In genomic region chr9:137129456-137130175, GRCh38 we compare ENCODE assay signal across 8 cellular contexts. TPM values are rescaled to one million over a fixed set of nuclear protein-coding genes. Genes with fewer than 3 reads are reported as not detected.
DNase-seq lines count a peak whose midpoint lies in the region; ATAC-seq and TF ChIP-seq lines count a peak whose summit lies in the region.

No MANE protein-coding gene starts in this region.

- H3K4me3 ChIP-seq in GM12875 (ENCODE audit: low read depth, low read length) (peak overlapping the region; percentile 85), upper lobe of right lung (peak overlapping the region; percentile 77)

- H3K9me3 Mint-ChIP-seq in progenitor cell of endocrine pancreas (ENCODE audit: low read depth) = no peaks in the 10 kb centered on the region

- TF ChIP-seq CTCF in GM12875 (IDR thresholded peaks at IDR 0.05; ENCODE audit: borderline replicate concordance, insufficient read depth, low read depth, low read length) = no peak
- no peak for TF ChIP-seq CTCF in progenitor cell of endocrine pancreas (IDR thresholded peaks at IDR 0.05; ENCODE audit: unreplicated experiment)
- no peak for TF ChIP-seq CTCF in upper lobe of right lung (IDR thresholded peaks at IDR 0.05)

- H3K27me3 Mint-ChIP-seq in progenitor cell of endocrine pancreas = peaks cover 12% of the 10 kb centered on the region

- no peaks in the 10 kb centered on the region for H3K36me3 Mint-ChIP-seq in progenitor cell of endocrine pancreas (ENCODE audit: insufficient read depth)

- H3K4me3 Mint-ChIP-seq in progenitor cell of endocrine pancreas (ENCODE audit: low read depth) = peak overlapping the region; percentile 87

- peaks cover 24% of the 10 kb centered on the region for H3K4me1 Mint-ChIP-seq in progenitor cell of endocrine pancreas (ENCODE audit: low read depth)

- no peaks in the 10 kb centered on the region for H3K9me3 ChIP-seq in upper lobe of right lung

- no peaks in the 10 kb centered on the region for H3K36me3 ChIP-seq in upper lobe of right lung

- intact Hi-C loops in left ventricle myocardium superior (cut with micrococcal nuclease) = loop anchor here (10.0 kb wide), 1 partner anchor 105 kb away; the partner anchor contains the start of gene SLC34A3
- intact Hi-C loops in upper lobe of right lung (cut with DNase I) = no loop called here

- H3K27ac Mint-ChIP-seq in progenitor cell of endocrine pancreas = no peak overlapping the region

- H3K27ac ChIP-seq in upper lobe of right lung = peak overlapping the region; percentile 85

- DNase-seq in NCI-H1436 treated with DMSO at 0.1 percent for 48 hours (lab: John Stamatoyannopoulos, UW) (peak; percentile 57), T-helper 1 cell (peak; percentile 76 to 94 (median 83)), amygdala (lab: John Stamatoyannopoulos, UW) (peak in 55 of 56 donors; percentile 14 to 89 (median 72)), left ventricle myocardium superior (peak; percentile 95), progenitor cell of endocrine pancreas (ENCODE audit: low spot score, unreplicated experiment) (peak; percentile 74), upper lobe of right lung (peak; percentile 96)

- peaks cover 26% of the 10 kb centered on the region for H3K4me1 ChIP-seq in upper lobe of right lung

- ATAC-seq in HG02763 (IDR thresholded peaks at IDR 0.05; ENCODE audit: unreplicated experiment) (peak; percentile 81), left ventricle myocardium superior (peak; percentile 99), upper lobe of right lung (peak; percentile 98)

- H3K27me3 ChIP-seq in upper lobe of right lung = no peaks in the 10 kb centered on the region

RNA-seq across cellular contexts. Expression of gene GRIN1, which starts 9.3 kb away (rescaled TPM):
- not detected for total RNA-seq in left ventricle myocardium superior
- total RNA-seq in progenitor cell of endocrine pancreas = 0.07 and 0.77 TPM in 2 replicates
- 0.64 TPM for total RNA-seq in upper lobe of right lung

RNA-seq across cellular contexts. Expression of gene DPP7, which starts 15.1 kb away (rescaled TPM):
- total RNA-seq in left ventricle myocardium superior (155 TPM), progenitor cell of endocrine pancreas (39.2 and 48.5 TPM in 2 replicates), upper lobe of right lung (183 TPM)

RNA-seq across cellular contexts. Expression of gene LRRC26, which starts 40.2 kb away (rescaled TPM):
- total RNA-seq in left ventricle myocardium superior (not detected), progenitor cell of endocrine pancreas (0.89 and 1.00 TPM in 2 replicates), upper lobe of right lung (not detected)

RNA-seq across cellular contexts. Expression of gene TMEM210, which starts 42.2 kb away (rescaled TPM):
- total RNA-seq in left ventricle myocardium superior = not detected
- not detected in 2 replicates for total RNA-seq in progenitor cell of endocrine pancreas
- total RNA-seq in upper lobe of right lung = not detected

RNA-seq across cellular contexts. Expression of gene MAN1B1, which starts 42.8 kb away (rescaled TPM):
- total RNA-seq in left ventricle myocardium superior (21.4 TPM), progenitor cell of endocrine pancreas (56.1 and 57.7 TPM in 2 replicates), upper lobe of right lung (39.4 TPM)

Comparison
In these comparisons a context has a peak if more than half of its experiments do, and no peak if none do; other contexts are left out.
1. Peak in every context shown above with its lines: DNase-seq, ATAC-seq, H3K4me3 ChIP-seq and H3K27ac ChIP-seq.